Comparison of ENCODE assay signal across 15 cellular contexts in genomic region chr6:41651962-41652657, GRCh38. TPM values are rescaled to one million over a fixed set of nuclear protein-coding genes. Genes with fewer than 3 reads are reported as not detected.
"Had no signal": no experiment of that assay in that cellular context is flagged by ENCODE, and none has a peak within 500 bp of the region (broad histone marks: within the 10 kb centered on the region; RNA-seq: fewer than 3 reads in every experiment).

No MANE protein-coding gene starts in this region.

- H3K4me3 ChIP-seq: esophagus muscularis mucosa, right atrium auricular region, tibial nerve had no signal

- H3K27ac ChIP-seq: esophagus muscularis mucosa, right atrium auricular region, tibial nerve had no signal

- H3K27ac Mint-ChIP-seq: memory B cell; stimulated activated memory B cell treated with anti-CD40 and anti-IgM and Interleukin-4, amounts not matched to agents 10 μg/mL and 1 μg/mL and 100 μg/mL, for 72 hours had no signal

- H3K36me3 ChIP-seq: esophagus muscularis mucosa, right atrium auricular region, tibial nerve had no signal

- H3K9me3 ChIP-seq: esophagus muscularis mucosa, right atrium auricular region, tibial nerve had no signal

- H3K36me3 Mint-ChIP-seq: activated naive CD4-positive, alpha-beta T cell treated with anti-CD3 and anti-CD28 coated beads, Interleukin-2, amount 50 U/mL, for 72 hours; memory B cell; stimulated activated memory B cell treated with anti-CD40 and anti-IgM and Interleukin-4, amounts not matched to agents 10 μg/mL and 1 μg/mL and 100 μg/mL, for 72 hours had no signal

- H3K4me1 Mint-ChIP-seq: stimulated activated memory B cell treated with anti-CD40 and anti-IgM and Interleukin-4, amounts not matched to agents 10 μg/mL and 1 μg/mL and 100 μg/mL, for 72 hours had no signal

- H3K9me3 Mint-ChIP-seq: activated naive CD4-positive, alpha-beta T cell treated with anti-CD3 and anti-CD28 coated beads, Interleukin-2, amount 50 U/mL, for 72 hours; memory B cell; stimulated activated memory B cell treated with anti-CD40 and anti-IgM and Interleukin-4, amounts not matched to agents 10 μg/mL and 1 μg/mL and 100 μg/mL, for 72 hours had no signal

- DNase-seq: activated effector memory CD4-positive, alpha-beta T cell treated with anti-CD3 and anti-CD28 coated beads, Interleukin-2, amount 50 U/mL, for 16 hours; activated T-cell treated with anti-CD3 and anti-CD28 coated beads, Interleukin-2, amount 50 U/mL, for 1 hour; amniotic stem cell; cerebellar nuclear complex; glutamatergic neuron; stimulated activated CD4-positive, alpha-beta T cell treated with anti-CD3 and anti-CD28 coated beads, Interleukin-1b, Interleukin-23, amount 100 ng/mL, for 48 hours had no signal

- ATAC-seq: activated CD4-positive, CD25-positive, alpha-beta regulatory T cell treated with anti-CD3 and anti-CD28 coated beads, Interleukin-2, amount 50 U/mL, for 24 hours; activated naive CD4-positive, alpha-beta T cell treated with anti-CD3 and anti-CD28 coated beads, Interleukin-2, amount 50 U/mL, for 72 hours; stimulated activated memory B cell treated with anti-CD40 and anti-IgM and Interleukin-4, amounts not matched to agents 10 μg/mL and 1 μg/mL and 100 μg/mL, for 72 hours had no signal

- H3K27me3 ChIP-seq: right atrium auricular region, tibial nerve had no signal

- H3K4me3 Mint-ChIP-seq: memory B cell; stimulated activated memory B cell treated with anti-CD40 and anti-IgM and Interleukin-4, amounts not matched to agents 10 μg/mL and 1 μg/mL and 100 μg/mL, for 72 hours had no signal

RNA-seq across cellular contexts. Expression of gene MDFI, which starts 13.8 kb away (rescaled TPM):
- total RNA-seq: activated naive CD4-positive, alpha-beta T cell treated with anti-CD3 and anti-CD28 coated beads, Interleukin-2, amount 50 U/mL, for 72 hours; fibroblast of villous mesenchyme; T-helper 2 cell treated with Interferon-gamma antibody and Interleukin-4, amounts not matched to agents 100 ng/mL and 5 ng/mL, for 36 hours had no signal
